18 cellular contexts compared by ENCODE assay signal in genomic region chr18:3199942-3200645, GRCh38. TPM values are rescaled to one million over a fixed set of nuclear protein-coding genes. Genes with fewer than 3 reads are reported as not detected.
DNase-seq lines count a peak whose midpoint lies in the region; ATAC-seq, FAIRE-seq and TF ChIP-seq lines count a peak whose summit lies in the region.
"Had no signal": no experiment of that assay in that cellular context is flagged by ENCODE, and none has a peak within 500 bp of the region (broad histone marks: within the 10 kb centered on the region; RNA-seq: fewer than 3 reads in every experiment).

No MANE protein-coding gene starts in this region.

- no peak overlapping the region for H2BK5ac ChIP-seq in trophoblast cell (ENCODE audit: low read depth, low read length, poor library complexity)

- H4K12ac ChIP-seq in trophoblast cell (ENCODE audit: low read depth, low read length): no peak overlapping the region

- H3K79me2 ChIP-seq in HepG2 (ENCODE audit: insufficient read depth, low read length) (no peaks in the 10 kb centered on the region), trophoblast cell (ENCODE audit: control insufficient read depth, insufficient read depth, low read length, poor library complexity) (no peaks in the 10 kb centered on the region)

- 78% methylated on average over 2 of the region's 2 CpGs for WGBS in HepG2 (ENCODE audit: low lambda C conversion rate)
- 73% methylated on average over 2 of the region's 2 CpGs for WGBS in right lobe of liver (ENCODE audit: insufficient coverage, low coverage, low lambda C conversion rate, missing lambda C conversion rate)
- no CpG with 5 or more reads among the region's 2 CpGs for WGBS in trophoblast cell (ENCODE audit: extremely low coverage, insufficient coverage, insufficient read length)

- H3K4me1 ChIP-seq in HepG2 (ENCODE audit: insufficient read depth, low read length) (peaks cover 23% of the 10 kb centered on the region), right lobe of liver (no peaks in the 10 kb centered on the region), skeletal muscle tissue (ENCODE audit: control insufficient read depth in 3 of 3, insufficient read depth in 3 of 3, low read length in 3 of 3) (peaks cover 18 to 25% (median 23%) of the 10 kb centered on the region in 3 donors), trophoblast cell (ENCODE audit: control insufficient read depth in 1 of 2, insufficient read depth in 2 of 2, low read length in 2 of 2) (no peaks in the 10 kb centered on the region)
- H3K4me1 ChIP-seq: Caco-2 had no signal

- H3K14ac ChIP-seq in trophoblast cell (ENCODE audit: low read length): no peak overlapping the region

- H2AFZ ChIP-seq in HepG2 (ENCODE audit: low read length): no peak overlapping the region
- no peak overlapping the region for H2AFZ ChIP-seq in trophoblast cell (ENCODE audit: insufficient read depth, low read length, poor library complexity)

- DNase-seq in HepG2 (ENCODE audit: low spot score) (peak; percentile 56), right lobe of liver (no peak), fibroblast of villous mesenchyme (ENCODE audit: low read depth) (peak; percentile 11), trophoblast cell (no peak), KBM-7 (no peak)
- no peak for DNase-seq in activated naive CD4-positive, alpha-beta T cell treated with Interleukin-2 at 50 U/mL for 16 hours
- DNase-seq: 8988T; AML-193; Caco-2; CD4-positive, alpha-beta T cell; H9 had no signal

- in situ Hi-C loops in HepG2 (cut with HindIII; ENCODE audit: extremely low pct_ligation_motif_present, low pct_unique_long_range_greater_than_20kb): no loop called here
- in situ Hi-C loops in KBM-7 (cut with MboI; ENCODE audit: low pct_unique_long_range_greater_than_20kb, low sequenced_read_pairs): no loop called here

- H3K4me2 ChIP-seq in HepG2 (ENCODE audit: low read depth, low read length) (no peak overlapping the region), trophoblast cell (ENCODE audit: low read length) (no peak overlapping the region)

- no peak overlapping the region for H3K18ac ChIP-seq in trophoblast cell (ENCODE audit: low read length)

- CTCF ChIA-PET in HepG2 (lab: Yijun Ruan, JAX; ENCODE audit: low intra/inter-chr PET ratio, low total read pairs): no interaction called here

- H3K9me3 ChIP-seq in HepG2 (ENCODE audit: low read length): 0 out of 2 replicates have a peak, but pooled peaks cover 4% of the 10 kb centered on the region
- peaks cover 0 to 11% (median 0%) of the 10 kb centered on the region in 4 donors for H3K9me3 ChIP-seq in right lobe of liver
- no peaks in the 10 kb centered on the region for H3K9me3 ChIP-seq in skeletal muscle tissue (ENCODE audit: control insufficient read depth in 3 of 3, low read length in 3 of 3)
- H3K9me3 ChIP-seq in trophoblast cell (ENCODE audit: insufficient read depth, low read depth, low read length): no peaks in the 10 kb centered on the region

- no peak for FAIRE-seq in HepG2 (lab: Jason Lieb, UNC)
- FAIRE-seq: G401.6, GM12891, GM19239, H1, HTR-8/SVneo had no signal

- H4K8ac ChIP-seq in trophoblast cell (ENCODE audit: low read depth, low read length): no peak overlapping the region

- no TSS peak for BruUV-seq in HepG2 (replicated peaks; lab: Mats Ljungman, UMichigan)

- no peak overlapping the region for H2BK12ac ChIP-seq in trophoblast cell (ENCODE audit: low read length)

- no peaks in the 10 kb centered on the region for H3K79me1 ChIP-seq in trophoblast cell (ENCODE audit: low read length)

- POLR2A ChIA-PET in HepG2 (lab: Yijun Ruan, JAX): interaction anchor here (1.5 kb wide), 1 partner anchor 47 kb away, joined by 3 read pairs; no protein-coding TSS in a partner anchor

- TF ChIP-seq POLR2A in HepG2 (IDR thresholded peaks at IDR 0.05; ENCODE audit: insufficient read depth in 1 of 2, low read depth in 2 of 2, low read length in 2 of 2) (no peak), right lobe of liver (IDR thresholded peaks at IDR 0.05) (no peak)

- no peak for ATAC-seq in HepG2
- ATAC-seq in right lobe of liver: no peak

- no peak for TF ChIP-seq CTCF in HepG2 (CRISPR knock-in tag; IDR thresholded peaks at IDR 0.05)
- no peak for TF ChIP-seq CTCF in right lobe of liver (IDR thresholded peaks at IDR 0.05)
- no peak for TF ChIP-seq CTCF in fibroblast of villous mesenchyme (IDR thresholded peaks at IDR 0.05; ENCODE audit: insufficient read depth, low read depth, low read length)

- H3K23ac ChIP-seq in trophoblast cell (ENCODE audit: low read length): no peak overlapping the region

- no peaks in the 10 kb centered on the region for H3K27me3 ChIP-seq in HepG2 (ENCODE audit: control insufficient read depth in 1 of 2, insufficient read depth in 2 of 2, low read length in 2 of 2)
- H3K27me3 ChIP-seq in right lobe of liver: no peaks in the 10 kb centered on the region
- H3K27me3 ChIP-seq in skeletal muscle tissue (ENCODE audit: control insufficient read depth in 3 of 3, insufficient read depth in 3 of 3, low read length in 3 of 3): no peaks in the 10 kb centered on the region
- H3K27me3 ChIP-seq in trophoblast cell (ENCODE audit: insufficient read depth, low read length): no peaks in the 10 kb centered on the region

- intact Hi-C loops in HepG2 (cut with micrococcal nuclease; ENCODE audit: unreplicated experiment): loop anchor here (5.0 kb wide), 1 partner anchor 47 kb away; the partner anchor contains the start of gene MYL12A
- intact Hi-C loops in right lobe of liver (cut with DNase I): no loop called here

- H3K9ac ChIP-seq in HepG2 (ENCODE audit: insufficient read depth, low read depth, low read length): no peak overlapping the region
- H3K9ac ChIP-seq in skeletal muscle tissue (ENCODE audit: low read depth in 1 of 3, low read length in 3 of 3): no peak overlapping the region
- no peak overlapping the region for H3K9ac ChIP-seq in trophoblast cell (ENCODE audit: low read length)

- TF ChIP-seq RAD21 in HepG2 (CRISPR knock-in tag; IDR thresholded peaks at IDR 0.05): no peak

- no peaks in the 10 kb centered on the region for H3K36me3 ChIP-seq in HepG2 (replicated peaks in 1 of 2; ENCODE audit: control insufficient read depth in 1 of 2, insufficient read depth in 2 of 2, low read length in 2 of 2)
- no peaks in the 10 kb centered on the region for H3K36me3 ChIP-seq in right lobe of liver
- peaks cover 0 to 2% (median 0%) of the 10 kb centered on the region in 3 donors for H3K36me3 ChIP-seq in skeletal muscle tissue (ENCODE audit: control insufficient read depth in 3 of 3, insufficient read depth in 3 of 3, low read length in 3 of 3)
- no peaks in the 10 kb centered on the region for H3K36me3 ChIP-seq in trophoblast cell (ENCODE audit: control insufficient read depth in 1 of 2, insufficient read depth in 2 of 2, low read length in 2 of 2)

- no peaks in the 10 kb centered on the region for H4K20me1 ChIP-seq in HepG2 (ENCODE audit: insufficient read depth, low read length)

- H2AK5ac ChIP-seq in trophoblast cell (ENCODE audit: low read length): no peak overlapping the region

- H3K27ac ChIP-seq in HepG2 (ENCODE audit: extremely low read length, insufficient read depth, low read length): no peak overlapping the region
- no peak overlapping the region for H3K27ac ChIP-seq in right lobe of liver
- H3K27ac ChIP-seq in skeletal muscle tissue (ENCODE audit: low read depth, low read length): peak overlapping the region; percentile 19
- H3K27ac ChIP-seq in trophoblast cell (ENCODE audit: low read depth, low read length): no peak overlapping the region
- H3K27ac ChIP-seq: C4-2B had no signal

- no peak overlapping the region for H2BK120ac ChIP-seq in trophoblast cell (ENCODE audit: insufficient read depth, low read length, poor library complexity)

- H4K91ac ChIP-seq in trophoblast cell (ENCODE audit: low read depth, low read length): no peak overlapping the region

- H3K4me3 ChIP-seq in HepG2 (replicated peaks in 1 of 3; ENCODE audit: insufficient read depth in 1 of 3, low read depth in 2 of 3, low read length in 3 of 3): no peak overlapping the region
- H3K4me3 ChIP-seq in right lobe of liver: no peak overlapping the region
- no peak overlapping the region for H3K4me3 ChIP-seq in fibroblast of villous mesenchyme (ENCODE audit: low read depth, low read length)
- H3K4me3 ChIP-seq in skeletal muscle tissue (ENCODE audit: low read length in 3 of 3): no peak overlapping the region
- H3K4me3 ChIP-seq in trophoblast cell (ENCODE audit: low read depth, low read length): no peak overlapping the region

- 0 out of 4 replicates have a peak, but pooled peaks of 1 of the 2 experiments have one; percentile 6 for TF ChIP-seq EP300 in HepG2 (IDR thresholded peaks at IDR 0.05; ENCODE audit: low read depth in 2 of 2, low read length in 2 of 2)
- no peak for TF ChIP-seq EP300 in HepG2 (CRISPR knock-in tag; IDR thresholded peaks at IDR 0.05; ENCODE audit: borderline replicate concordance)

- no peak overlapping the region for H3K4ac ChIP-seq in trophoblast cell (ENCODE audit: low read depth, low read length)

RNA-seq across cellular contexts. Expression of gene MYOM1, which starts 19.7 kb away (rescaled TPM):
- total RNA-seq in HepG2 (2016; rRNA removed; fragmentation: Illumina TruSeq; extraction: Trizol): 0.46 and 1.0 TPM in 2 replicates
- total RNA-seq in HepG2 (2016; cell fraction: cytosol; rRNA removed; fragmentation: Illumina TruSeq; extraction: Trizol; ENCODE audit: low read depth): 0.35 and 1.3 TPM in 2 replicates
- total RNA-seq in HepG2 (2016; cell fraction: insoluble cytoplasmic fraction; rRNA removed; fragmentation: Illumina TruSeq; extraction: Trizol): 0.97 and 0.98 TPM in 2 replicates
- 0.49 and 0.76 TPM in 2 replicates for total RNA-seq in HepG2 (2016; cell fraction: membrane; rRNA removed; fragmentation: Illumina TruSeq; extraction: Trizol)
- 0.47 and 1.3 TPM in 2 replicates for total RNA-seq in HepG2 (2016; cell fraction: nucleus; rRNA removed; fragmentation: Illumina TruSeq; extraction: Trizol)
- polyA plus RNA-seq in HepG2 (2011; rRNA removed): 0.98 and 1.6 TPM in 2 replicates
- 1.0 and 1.4 TPM in 2 replicates for polyA plus RNA-seq in HepG2 (2011; cell fraction: cytosol; rRNA removed)
- 3.6 and 4.1 TPM in 2 replicates for polyA plus RNA-seq in HepG2 (2011; cell fraction: nucleus; rRNA removed)
- 2.6 and 3.3 TPM in 2 replicates for polyA plus RNA-seq in HepG2 (2012)
- polyA plus RNA-seq in HepG2 (2016; cell fraction: cytosol; fragmentation: Illumina TruSeq; extraction: Trizol; ENCODE audit: low read depth): 0.16 and 0.17 TPM in 2 replicates
- polyA plus RNA-seq in HepG2 (2016; cell fraction: insoluble cytoplasmic fraction; fragmentation: Illumina TruSeq; extraction: Trizol; ENCODE audit: low read depth): 0.60 and 0.63 TPM in 2 replicates
- 0.25 and 0.37 TPM in 2 replicates for polyA plus RNA-seq in HepG2 (2016; cell fraction: membrane; fragmentation: Illumina TruSeq; extraction: Trizol; ENCODE audit: low read depth)
- polyA plus RNA-seq in HepG2 (2016; cell fraction: nucleus; fragmentation: Illumina TruSeq; extraction: Trizol; ENCODE audit: insufficient read depth, low read depth): 1.1 and 1.2 TPM in 2 replicates
- polyA minus RNA-seq in HepG2 (2011; rRNA and poly(A)+ RNA removed; ENCODE audit: low replicate concordance): 0.75 and 0.82 TPM in 2 replicates
- 0.89 and 0.97 TPM in 2 replicates for polyA minus RNA-seq in HepG2 (2011; cell fraction: cytosol; rRNA and poly(A)+ RNA removed)
- 2.8 and 4.2 TPM in 2 replicates for polyA minus RNA-seq in HepG2 (2011; cell fraction: nucleus; rRNA and poly(A)+ RNA removed)
- 10 to 100 TPM in 5 of 6 experiments, 1 to 10 TPM in 1; 3.1 to 64.5 (median 19.1) TPM for total RNA-seq in right lobe of liver
- 0.32 and 0.86 TPM in 2 replicates for total RNA-seq in fibroblast of villous mesenchyme
- 661 TPM for total RNA-seq in skeletal muscle tissue
- polyA plus RNA-seq in trophoblast cell (2013): 0.08 and 0.15 TPM in 2 replicates

RNA-seq across cellular contexts. Expression of gene MYL12A, which starts 47.5 kb away (rescaled TPM):
- total RNA-seq in HepG2 (2016; rRNA removed; fragmentation: Illumina TruSeq; extraction: Trizol): 277 and 357 TPM in 2 replicates
- total RNA-seq in HepG2 (2016; cell fraction: cytosol; rRNA removed; fragmentation: Illumina TruSeq; extraction: Trizol; ENCODE audit: low read depth): 95.1 and 97.4 TPM in 2 replicates
- total RNA-seq in HepG2 (2016; cell fraction: insoluble cytoplasmic fraction; rRNA removed; fragmentation: Illumina TruSeq; extraction: Trizol): 277 and 377 TPM in 2 replicates
- 78.5 and 96.6 TPM in 2 replicates for total RNA-seq in HepG2 (2016; cell fraction: membrane; rRNA removed; fragmentation: Illumina TruSeq; extraction: Trizol)
- 143 and 145 TPM in 2 replicates for total RNA-seq in HepG2 (2016; cell fraction: nucleus; rRNA removed; fragmentation: Illumina TruSeq; extraction: Trizol)
- 243 and 261 TPM in 2 replicates for polyA plus RNA-seq in HepG2 (2011; rRNA removed)
- polyA plus RNA-seq in HepG2 (2011; cell fraction: cytosol; rRNA removed): 156 and 261 TPM in 2 replicates
- polyA plus RNA-seq in HepG2 (2011; cell fraction: nucleus; rRNA removed): 65.4 and 82.9 TPM in 2 replicates
- 263 and 319 TPM in 2 replicates for polyA plus RNA-seq in HepG2 (2012)
- polyA plus RNA-seq in HepG2 (2016; cell fraction: cytosol; fragmentation: Illumina TruSeq; extraction: Trizol; ENCODE audit: low read depth): 53.2 and 57.8 TPM in 2 replicates
- polyA plus RNA-seq in HepG2 (2016; cell fraction: insoluble cytoplasmic fraction; fragmentation: Illumina TruSeq; extraction: Trizol; ENCODE audit: low read depth): 305 and 333 TPM in 2 replicates
- 53.7 and 63.8 TPM in 2 replicates for polyA plus RNA-seq in HepG2 (2016; cell fraction: membrane; fragmentation: Illumina TruSeq; extraction: Trizol; ENCODE audit: low read depth)
- 156 and 160 TPM in 2 replicates for polyA plus RNA-seq in HepG2 (2016; cell fraction: nucleus; fragmentation: Illumina TruSeq; extraction: Trizol; ENCODE audit: insufficient read depth, low read depth)
- 91.9 and 99.7 TPM in 2 replicates for polyA minus RNA-seq in HepG2 (2011; rRNA and poly(A)+ RNA removed; ENCODE audit: low replicate concordance)
- polyA minus RNA-seq in HepG2 (2011; cell fraction: cytosol; rRNA and poly(A)+ RNA removed): 172 and 198 TPM in 2 replicates
- polyA minus RNA-seq in HepG2 (2011; cell fraction: nucleus; rRNA and poly(A)+ RNA removed): 130 and 202 TPM in 2 replicates
- total RNA-seq in right lobe of liver: 100 to 1,000 TPM in 5 of 6 experiments, 10 to 100 TPM in 1; 82.1 to 309 (median 225) TPM
- total RNA-seq in fibroblast of villous mesenchyme: 861 and 1,222 TPM in 2 replicates
- 694 TPM for total RNA-seq in skeletal muscle tissue
- polyA plus RNA-seq in trophoblast cell (2013): 475 and 498 TPM in 2 replicates

Comparison
In these comparisons a context has a peak if more than half of its experiments do, and no peak if none do; other contexts are left out.
1. DNase-seq: peak in HepG2 (single experiment) and fibroblast of villous mesenchyme (single experiment); none in right lobe of liver (0 of 3), trophoblast cell (0 of 2), activated naive CD4-positive, alpha-beta T cell treated with Interleukin-2 at 50 U/mL for 16 hours (single experiment) and KBM-7 (single experiment).
2. RNA of gene MYOM1, which starts 19.7 kb away (total RNA-seq): 661 TPM in skeletal muscle tissue (single experiment); 3.1 to 64.5 TPM in right lobe of liver, 0.32 to 0.86 TPM in fibroblast of villous mesenchyme and 0.35 to 1.3 TPM in HepG2; every median in the first group is over 10 times any median in the second.